In genomic region chr9:684950-685340, GRCh38 we compare ENCODE assay signal across 9 cellular contexts.
A peak's percentile ranks its signal among the peaks of the same experiment; 100 is the strongest.
DNase-seq lines count a peak whose midpoint lies in the region; ATAC-seq, FAIRE-seq and TF ChIP-seq lines count a peak whose summit lies in the region.
"Had no signal": no experiment of that assay in that cellular context is flagged by ENCODE, and none has a peak within 500 bp of the region (broad histone marks: within the 10 kb centered on the region; RNA-seq: fewer than 3 reads in every experiment).

No MANE protein-coding gene starts in this region.

- dilution Hi-C loops in endothelial cell of umbilical vein (cut with MboI; ENCODE audit: extremely low pct_ligation_motif_present, low sequenced_read_pairs) = no loop called here

- H3K27me3 ChIP-seq in AG04450 (ENCODE audit: control insufficient read depth, insufficient read depth, low read length) (no peaks in the 10 kb centered on the region), endothelial cell of umbilical vein (ENCODE audit: control insufficient read depth in 2 of 2, insufficient read depth in 2 of 2, low read length in 2 of 2) (no peaks in the 10 kb centered on the region), neuron (ENCODE audit: insufficient read depth, low read length) (no peaks in the 10 kb centered on the region)

- H3K27ac ChIP-seq in AG04450 (ENCODE audit: low read depth, low read length) (no peak overlapping the region), endothelial cell of umbilical vein (ENCODE audit: insufficient read depth, low read depth, low read length) (peak overlapping the region; percentile 99)

- DNase-seq in AG04450 (ENCODE audit: low read depth, low spot score) (no peak), RCC 7860 (ENCODE audit: low spot score) (peak; percentile 29), endothelial cell of umbilical vein (ENCODE audit: low read depth, low spot score) (peak; percentile 89), NCI-H69 (lab: John Stamatoyannopoulos, UW) (no peak), NCI-H526 (lab: John Stamatoyannopoulos, UW) (no peak), H4 (ENCODE audit: low spot score) (no peak)
- DNase-seq: NCI-H2081 treated with DMSO at 0.1 percent for 48 hours had no signal

- H3K4me2 ChIP-seq in endothelial cell of umbilical vein (ENCODE audit: insufficient read depth, low read length) = peak overlapping the region; percentile 92

- TF ChIP-seq CTCF in AG04450 (IDR thresholded peaks at IDR 0.05; ENCODE audit: low read depth, low read length) (no peak), endothelial cell of umbilical vein (IDR thresholded peaks at IDR 0.05; ENCODE audit: extremely low read depth in 1 of 2, insufficient read depth in 1 of 2, low read depth in 1 of 2, low read length in 2 of 2) (no peak)

- H3K36me3 ChIP-seq in endothelial cell of umbilical vein (ENCODE audit: control insufficient read depth in 2 of 2, extremely low read depth in 1 of 2, insufficient read depth in 2 of 2, low read length in 2 of 2) (no peaks in the 10 kb centered on the region), neuron (ENCODE audit: insufficient read depth, low read length) (no peaks in the 10 kb centered on the region)

- FAIRE-seq in RCC 7860 (lab: Jason Lieb, UNC) = peak; percentile 36
- FAIRE-seq in endothelial cell of umbilical vein (lab: Jason Lieb, UNC) = peak; percentile 80

- no peaks in the 10 kb centered on the region for H3K9me1 ChIP-seq in endothelial cell of umbilical vein (replicated peaks; ENCODE audit: control insufficient read depth, extremely low read depth, insufficient read depth, low read length)

- H3K79me2 ChIP-seq in endothelial cell of umbilical vein (ENCODE audit: control insufficient read depth, insufficient read depth, low read length) = peaks cover 14% of the 10 kb centered on the region

- no peaks in the 10 kb centered on the region for H4K20me1 ChIP-seq in endothelial cell of umbilical vein (replicated peaks; ENCODE audit: control insufficient read depth, extremely low read depth, insufficient read depth, low read length)

- no peak overlapping the region for H2AFZ ChIP-seq in endothelial cell of umbilical vein (ENCODE audit: low read depth, low read length)
- peak overlapping the region; percentile 16 for H2AFZ ChIP-seq in neuron (ENCODE audit: low read depth, low read length)

- CTCF ChIA-PET in AG04450 (lab: Charles Lee) (interaction anchor here (0.7 to 3.3 kb wide), 3 partner anchors 9 to 42 kb away, joined by 3 to 17 read pairs (median 5); no protein-coding TSS in a partner anchor), endothelial cell of umbilical vein (lab: Charles Lee) (interaction anchor here (0.9 to 8.6 kb wide), 7 partner anchors 11 to 77 kb away, joined by 3 to 91 read pairs (median 4); no protein-coding TSS in a partner anchor)

- H3K9ac ChIP-seq in endothelial cell of umbilical vein (replicated peaks; ENCODE audit: extremely low read depth, insufficient read depth, low read length) = peak overlapping the region; percentile 90

- POLR2A ChIA-PET in AG04450 (lab: Yijun Ruan, JAX) = interaction anchor here (1.1 to 3.1 kb wide), 3 partner anchors 9 to 67 kb away, joined by 3 to 16 read pairs (median 4); no protein-coding TSS in a partner anchor
- POLR2A ChIA-PET in endothelial cell of umbilical vein (lab: Charles Lee) = interaction anchor here (0.7 to 3.9 kb wide), 4 partner anchors 9 to 182 kb away, joined by 3 to 40 read pairs (median 6); no protein-coding TSS in a partner anchor

- intact Hi-C loops in endothelial cell of umbilical vein (cut with micrococcal nuclease) = loop anchor here (1.0 to 2.0 kb wide), 6 partner anchors 8 to 116 kb away; no protein-coding TSS in a partner anchor

- no peak for TF ChIP-seq POLR2A in endothelial cell of umbilical vein (IDR thresholded peaks at IDR 0.05; ENCODE audit: low read depth, low read length)

- BruUV-seq in endothelial cell of umbilical vein (replicated peaks; lab: Mats Ljungman, UMichigan) = TSS peak; percentile 17

- no peak for ATAC-seq in HG02938 (IDR thresholded peaks at IDR 0.05; ENCODE audit: unreplicated experiment)

- no peaks in the 10 kb centered on the region for H3K9me3 ChIP-seq in AG04450 (ENCODE audit: control insufficient read depth, insufficient read depth, low read length)
- H3K9me3 ChIP-seq in endothelial cell of umbilical vein (replicated peaks; ENCODE audit: control insufficient read depth, insufficient read depth, low read length) = no peaks in the 10 kb centered on the region
- H3K9me3 ChIP-seq in neuron (ENCODE audit: low read length) = peaks cover 2% of the 10 kb centered on the region

- H3K4me1 ChIP-seq in endothelial cell of umbilical vein (ENCODE audit: control insufficient read depth, extremely low read depth, insufficient read depth, low read length) (peaks cover 57% of the 10 kb centered on the region), neuron (ENCODE audit: insufficient read depth, low read length) (peaks cover 15% of the 10 kb centered on the region)

- H3K4me3 ChIP-seq in AG04450 (ENCODE audit: low read depth, low read length) = peak overlapping the region; percentile 50
- peak overlapping the region in 2 of 3 experiments; percentile 27 to 70 for H3K4me3 ChIP-seq in endothelial cell of umbilical vein (replicated peaks in 1 of 3; ENCODE audit: insufficient read depth in 1 of 3, low read depth in 1 of 3, low read length in 3 of 3)
- H3K4me3 ChIP-seq in neuron (ENCODE audit: low read length) = no peak overlapping the region

TF ChIP-seq in endothelial cell of umbilical vein, 7 proteins besides CTCF, POLR2A, EP300 and RAD21:
- TF ChIP-seq MYC (IDR thresholded peaks at IDR 0.05; ENCODE audit: low read depth, low read length) = no peak
- peak; percentile 69 for TF ChIP-seq JUN (IDR thresholded peaks at IDR 0.05; ENCODE audit: borderline replicate concordance, insufficient read depth, insufficient read length, low read depth)
- peak; percentile 74 for TF ChIP-seq FOS (IDR thresholded peaks at IDR 0.05; ENCODE audit: borderline replicate concordance, insufficient read depth, low read length)
- TF ChIP-seq EZH2 (IDR thresholded peaks at IDR 0.05; ENCODE audit: borderline replicate concordance, low read depth, low read length, severe bottlenecking) = no peak
- no peak for TF ChIP-seq MAX (IDR thresholded peaks at IDR 0.05; ENCODE audit: insufficient read depth, insufficient read length)
- no peak for TF ChIP-seq GATA2 (IDR thresholded peaks at IDR 0.05; ENCODE audit: insufficient read depth, insufficient read length, low read depth, low read length)
- peak; percentile 41 for TF ChIP-seq POLR2AphosphoS5 (IDR thresholded peaks at IDR 0.05; ENCODE audit: insufficient read depth, low read depth, low read length)

Comparison
In these comparisons a context has a peak if more than half of its experiments do, and no peak if none do; other contexts are left out.
1. DNase-seq: peak in RCC 7860 (single experiment) and endothelial cell of umbilical vein (single experiment); none in AG04450 (single experiment), NCI-H69 (single experiment), NCI-H526 (0 of 2) and H4 (single experiment).